27 cellular contexts compared by ENCODE assay signal in the genomic region with DNA sequence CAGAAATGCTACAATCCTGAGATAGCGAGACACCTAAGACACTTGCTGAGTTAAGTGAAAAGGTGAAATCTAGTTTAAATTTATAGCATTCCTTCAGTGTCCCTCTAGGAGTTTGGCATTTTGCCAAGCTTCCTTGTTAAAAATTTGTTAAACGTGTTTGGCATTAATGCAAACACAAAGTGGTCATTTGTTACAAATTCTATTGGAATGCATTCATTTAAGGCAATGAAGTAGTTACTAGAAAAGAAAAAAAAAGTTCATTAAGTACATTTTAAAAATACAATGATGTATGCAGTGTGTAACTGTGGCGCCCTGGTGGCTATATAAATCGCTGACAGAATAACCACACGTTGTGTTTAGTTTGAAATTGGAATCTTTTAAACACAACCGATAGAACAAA. TPM values are rescaled to one million over a fixed set of nuclear protein-coding genes. Genes with fewer than 3 reads are reported as not detected.
DNase-seq lines count a peak whose midpoint lies in the region; ATAC-seq, FAIRE-seq and TF ChIP-seq lines count a peak whose summit lies in the region.
"Had no signal": no experiment of that assay in that cellular context is flagged by ENCODE, and none has a peak within 500 bp of the region (broad histone marks: within the 10 kb centered on the region; RNA-seq: fewer than 3 reads in every experiment).

No MANE protein-coding gene starts in this region.

- H3K4me1 ChIP-seq in A673 (ENCODE audit: insufficient read depth, low read length, poor library complexity, severe bottlenecking) (peaks cover 3% of the 10 kb centered on the region), astrocyte (ENCODE audit: insufficient read depth, low read length) (peaks cover 21% of the 10 kb centered on the region)
- H3K4me1 ChIP-seq: left ventricle myocardium inferior had no signal

- H3K4me1 Mint-ChIP-seq in astrocyte (ENCODE audit: low read depth, unreplicated experiment): peaks cover 34% of the 10 kb centered on the region
- H3K4me1 Mint-ChIP-seq: CD14-positive monocyte had no signal

- intact Hi-C loops in A673 (cut with micrococcal nuclease; ENCODE audit: unreplicated experiment): no loop called here

- no peaks in the 10 kb centered on the region for H3K9me3 Mint-ChIP-seq in astrocyte (ENCODE audit: unreplicated experiment)
- H3K9me3 Mint-ChIP-seq: activated naive CD4-positive, alpha-beta T cell treated with anti-CD3 and anti-CD28 coated beads for 36 hours; H9 had no signal

- peak overlapping the region; percentile 47 for H3K4me2 ChIP-seq in astrocyte (ENCODE audit: low read length)

- no peak for ATAC-seq in activated CD4-positive, CD25-positive, alpha-beta regulatory T cell treated with anti-CD3 and anti-CD28 coated beads, Interleukin-2, amount 50 U/mL, for 24 hours
- no peak for ATAC-seq in HG02870 (IDR thresholded peaks at IDR 0.05; ENCODE audit: unreplicated experiment)

- H2AFZ ChIP-seq in astrocyte (ENCODE audit: low read depth, low read length): no peak overlapping the region

- H3K4me3 ChIP-seq in A673 (ENCODE audit: low read depth, low read length, poor library complexity, severe bottlenecking): no peak overlapping the region
- no peak overlapping the region for H3K4me3 ChIP-seq in astrocyte (ENCODE audit: insufficient read depth, low read depth, low read length)
- H3K4me3 ChIP-seq: left ventricle myocardium inferior, vagina had no signal

- no peak overlapping the region for H3K27ac ChIP-seq in A673 (ENCODE audit: low read depth, low read length, poor library complexity, severe bottlenecking)
- H3K27ac ChIP-seq in astrocyte (ENCODE audit: low read depth, low read length): no peak overlapping the region
- H3K27ac ChIP-seq: left ventricle myocardium inferior, neutrophil, vagina, WERI-Rb-1 had no signal

- TF ChIP-seq CTCF in A673 (conservative IDR thresholded peaks at IDR 0.05; ENCODE audit: low read depth, low read length) (no peak), astrocyte (IDR thresholded peaks at IDR 0.05; ENCODE audit: insufficient read depth, low read depth, low read length) (no peak)

- no peaks in the 10 kb centered on the region for H3K9me3 ChIP-seq in A673 (ENCODE audit: low read depth, low read length, poor library complexity, severe bottlenecking)
- no peaks in the 10 kb centered on the region for H3K9me3 ChIP-seq in astrocyte (ENCODE audit: insufficient read depth, low read depth, low read length)
- H3K9me3 ChIP-seq: left ventricle myocardium inferior, neutrophil, vagina had no signal

- H3K27me3 Mint-ChIP-seq in astrocyte (ENCODE audit: low read depth, unreplicated experiment): peaks cover 2% of the 10 kb centered on the region

- H3K36me3 Mint-ChIP-seq in astrocyte (ENCODE audit: low read depth, unreplicated experiment): no peaks in the 10 kb centered on the region
- H3K36me3 Mint-ChIP-seq: CD14-positive monocyte had no signal

- CTCF ChIA-PET in A673 (lab: Charles Lee) (no interaction called here), HEK293T (lab: Yijun Ruan, JAX) (no interaction called here)

- H4K20me1 ChIP-seq in astrocyte (ENCODE audit: insufficient read depth, low read length): no peaks in the 10 kb centered on the region

- POLR2A ChIA-PET in A673 (lab: Charles Lee; ENCODE audit: low non-redundant PET): no interaction called here
- POLR2A ChIA-PET in HEK293T (lab: Yijun Ruan, JAX): no interaction called here

- H3K27ac Mint-ChIP-seq in astrocyte (ENCODE audit: unreplicated experiment): peak overlapping the region; percentile 64
- H3K27ac Mint-ChIP-seq: activated naive CD4-positive, alpha-beta T cell treated with anti-CD3 and anti-CD28 coated beads for 36 hours; CD14-positive monocyte; H9 had no signal

- H3K36me3 ChIP-seq in A673 (ENCODE audit: insufficient read depth, low read length, poor library complexity, severe bottlenecking): no peaks in the 10 kb centered on the region
- H3K36me3 ChIP-seq in astrocyte (ENCODE audit: insufficient read depth, low read length): no peaks in the 10 kb centered on the region
- H3K36me3 ChIP-seq: left ventricle myocardium inferior, neutrophil, vagina, WERI-Rb-1 had no signal

- BruUV-seq in A673 (replicated peaks; lab: Mats Ljungman, UMichigan): no TSS peak

- H3K27me3 ChIP-seq in A673 (replicated peaks; ENCODE audit: insufficient read depth, low read depth, low read length, poor library complexity) (no peaks in the 10 kb centered on the region), astrocyte (ENCODE audit: insufficient read depth, low read length) (no peaks in the 10 kb centered on the region)
- H3K27me3 ChIP-seq: neutrophil, vagina had no signal

- no peak overlapping the region for H3K4me3 Mint-ChIP-seq in astrocyte (ENCODE audit: unreplicated experiment)
- H3K4me3 Mint-ChIP-seq: activated naive CD4-positive, alpha-beta T cell treated with anti-CD3 and anti-CD28 coated beads for 36 hours; CD14-positive monocyte; H9 had no signal

- H3K9ac ChIP-seq in astrocyte (ENCODE audit: low read length): peak overlapping the region; percentile 8

- peak; percentile 8 for DNase-seq in A673 (ENCODE audit: low spot score)
- no peak for DNase-seq in HEK293T (ENCODE audit: extremely low spot score)
- peak; percentile 61 for DNase-seq in astrocyte (ENCODE audit: low read depth)
- DNase-seq in glomerular visceral epithelial cell (ENCODE audit: extremely low spot score): peak; percentile 54
- DNase-seq in NCI-H1417 (lab: John Stamatoyannopoulos, UW): no peak
- DNase-seq in ecto neural progenitor cell (ENCODE audit: low spot score): no peak
- DNase-seq: activated CD4-positive, alpha-beta T cell treated with anti-CD3 and anti-CD28 coated beads, Interleukin-2, amount 50 U/mL, for 48 hours; activated naive CD4-positive, alpha-beta T cell treated with anti-CD3 and anti-CD28 coated beads for 36 hours; anterior cingulate cortex; DMS153; H9; left ventricle myocardium inferior; NCI-H1930; NCI-H446 treated with DMSO at 0.1 percent for 48 hours; stimulated activated CD4-positive, alpha-beta T cell treated with anti-CD3 and anti-CD28 coated beads, Interleukin-12 subunit alpha, Interleukin-12 subunit beta, amount 100 ng/mL, for 4 hours; stimulated activated CD8-positive, alpha-beta memory T cell treated with anti-CD3 and anti-CD28 coated beads, Interleukin-4, amount 100 ng/mL, for 48 hours; substantia nigra; WERI-Rb-1 had no signal

- FAIRE-seq in astrocyte (lab: Jason Lieb, UNC): no peak
- FAIRE-seq: colon, frontal cortex, GM12891 had no signal

- no peaks in the 10 kb centered on the region for H3K79me2 ChIP-seq in astrocyte (ENCODE audit: insufficient read depth, low read length)

TF ChIP-seq in HEK293T, 16 proteins besides CTCF, POLR2A, EP300 and RAD21:
- no peak for TF ChIP-seq BHLHE40 (IDR thresholded peaks at IDR 0.05; ENCODE audit: borderline replicate concordance)
- TF ChIP-seq, protein P1, sequence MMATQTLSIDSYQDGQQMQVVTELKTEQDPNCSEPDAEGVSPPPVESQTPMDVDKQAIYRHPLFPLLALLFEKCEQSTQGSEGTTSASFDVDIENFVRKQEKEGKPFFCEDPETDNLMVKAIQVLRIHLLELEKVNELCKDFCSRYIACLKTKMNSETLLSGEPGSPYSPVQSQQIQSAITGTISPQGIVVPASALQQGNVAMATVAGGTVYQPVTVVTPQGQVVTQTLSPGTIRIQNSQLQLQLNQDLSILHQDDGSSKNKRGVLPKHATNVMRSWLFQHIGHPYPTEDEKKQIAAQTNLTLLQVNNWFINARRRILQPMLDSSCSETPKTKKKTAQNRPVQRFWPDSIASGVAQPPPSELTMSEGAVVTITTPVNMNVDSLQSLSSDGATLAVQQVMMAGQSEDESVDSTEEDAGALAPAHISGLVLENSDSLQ (IDR thresholded peaks at IDR 0.05): peak; percentile 32; the same call in 1 of the 2 replicates
- no peak for TF ChIP-seq SP1 (IDR thresholded peaks at IDR 0.05)

RNA-seq across cellular contexts. Expression of a gene that starts 31.3 kb away (rescaled TPM):
- total RNA-seq in A673 (2021) (15.7 and 18.9 TPM in 2 replicates), astrocyte (45.8 and 66.2 TPM in 2 replicates)
- total RNA-seq: activated naive CD4-positive, alpha-beta T cell treated with anti-CD3 and anti-CD28 coated beads for 36 hours; T-helper 1 cell treated with Interleukin-12 subunit alpha and Interleukin-12 subunit beta and Interleukin-4 antibody, amounts not matched to agents 30 ng/mL and 1 ng/mL, for 36 hours had no signal

Comparison
In these comparisons a context has a peak if more than half of its experiments do, and no peak if none do; other contexts are left out.
1. DNase-seq: peak in A673 (single experiment), astrocyte (single experiment) and glomerular visceral epithelial cell (single experiment); none in HEK293T (single experiment), NCI-H1417 (0 of 3) and ecto neural progenitor cell (single experiment).